In genomic region chr19:48255376-48256303, GRCh38 we compare ENCODE assay signal across 8 cellular contexts. TPM values are rescaled to one million over a fixed set of nuclear protein-coding genes. Genes with fewer than 3 reads are reported as not detected.
DNase-seq lines count a peak whose midpoint lies in the region; ATAC-seq, FAIRE-seq and TF ChIP-seq lines count a peak whose summit lies in the region.

Gene CARD8, minus strand, starts transcription at chr19:48255912. Its CDS starts 14,892 bp downstream, at chr19:48241020.

- H3K27me3 ChIP-seq in WERI-Rb-1 (ENCODE audit: insufficient read depth, low read depth, severe bottlenecking) (no peaks in the 10 kb centered on the region), bronchial epithelial cell (ENCODE audit: control insufficient read depth, insufficient read depth, low read length) (no peaks in the 10 kb centered on the region)

- no peak for FAIRE-seq in bronchial epithelial cell (lab: Jason Lieb, UNC)

- H3K27ac ChIP-seq in WERI-Rb-1 = peak within 1 kb of the TSS; percentile 93
- H3K27ac ChIP-seq in skin epidermis = peak within 1 kb of the TSS; percentile 54 to 97 (median 94)

- H3K36me3 ChIP-seq in WERI-Rb-1 = no peaks in the 10 kb centered on the region
- H3K36me3 ChIP-seq in bronchial epithelial cell (ENCODE audit: control insufficient read depth, insufficient read depth, low read length) = no peaks in the 10 kb centered on the region

- DNase-seq in NCI-H2196 treated with DMSO at 0.1 percent for 48 hours (lab: John Stamatoyannopoulos, UW; ENCODE audit: unreplicated experiment) = peak; percentile 90
- DNase-seq in WERI-Rb-1 = peak; percentile 79
- peak; percentile 77 for DNase-seq in bronchial epithelial cell (ENCODE audit: low read depth)
- DNase-seq in iPS-NIHi11 (ENCODE audit: low spot score) = peak; percentile 71
- no peak for DNase-seq in 8988T

- H3K4me3 ChIP-seq in WERI-Rb-1 (ENCODE audit: low read depth, low read length) (peak within 1 kb of the TSS; percentile 63), bronchial epithelial cell (ENCODE audit: low read depth, low read length) (peak within 1 kb of the TSS; percentile 68), skin epidermis (peak within 1 kb of the TSS; percentile 40 to 65 (median 51))

- no peak for TF ChIP-seq CTCF in WERI-Rb-1 (IDR thresholded peaks at IDR 0.05; ENCODE audit: low read depth, low read length)
- TF ChIP-seq CTCF in bronchial epithelial cell (IDR thresholded peaks at IDR 0.05; ENCODE audit: insufficient read depth, low read length, severe bottlenecking) = no peak

- ATAC-seq in GM18511 (IDR thresholded peaks at IDR 0.05; ENCODE audit: unreplicated experiment) = peak; percentile 66
- ATAC-seq in HG03097 (IDR thresholded peaks at IDR 0.05; ENCODE audit: low FRiP score, unreplicated experiment) = peak; percentile 59

- no peaks in the 10 kb centered on the region for H3K9me3 ChIP-seq in WERI-Rb-1 (ENCODE audit: severe bottlenecking)

RNA-seq across cellular contexts. Expression of gene CARD8, which starts in this region (rescaled TPM):
- total RNA-seq in bronchial epithelial cell = 2.1 and 3.5 TPM in 2 replicates
